In the genomic region with DNA sequence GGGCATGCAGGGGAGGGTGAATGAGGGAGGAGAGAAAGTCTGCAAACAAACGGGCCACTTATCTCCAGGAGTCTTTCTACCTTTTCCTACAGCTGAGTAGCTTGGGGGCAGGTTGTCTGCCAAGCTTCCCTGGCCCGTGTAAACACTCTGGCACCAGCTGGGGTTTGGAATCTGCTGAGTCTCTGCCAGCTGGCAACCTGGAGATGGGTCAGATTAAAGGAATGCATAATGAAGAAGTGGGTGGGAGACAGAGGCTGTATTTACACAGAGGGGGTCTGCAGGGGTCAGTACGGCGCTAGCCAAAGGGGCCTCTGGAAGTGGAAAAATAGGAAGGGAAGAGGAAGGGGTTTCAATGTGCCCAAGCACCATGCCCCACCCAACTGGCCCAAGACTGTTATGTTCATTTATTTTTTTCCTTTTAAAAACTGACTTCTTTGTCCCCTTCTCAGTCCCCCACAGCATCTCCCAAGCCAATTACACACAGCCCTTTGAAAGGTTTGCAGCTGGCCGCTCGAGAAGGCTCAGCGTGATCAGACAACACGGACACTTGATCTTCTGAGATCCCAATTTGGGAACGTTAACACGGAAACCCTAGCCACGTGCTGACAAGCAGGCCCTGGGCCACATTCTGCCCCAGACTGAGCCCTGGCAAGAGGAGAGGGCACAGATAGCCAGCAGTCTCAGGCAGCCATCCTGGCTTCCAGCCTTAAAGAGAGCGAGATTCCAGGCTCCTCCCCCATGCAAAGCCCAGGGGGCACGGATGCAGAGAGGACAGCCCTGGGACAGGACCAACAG, we compare ENCODE assay signal across 7 cellular contexts. TPM values are rescaled to one million over a fixed set of nuclear protein-coding genes. Genes with fewer than 3 reads are reported as not detected.
DNase-seq lines count a peak whose midpoint lies in the region; ATAC-seq and TF ChIP-seq lines count a peak whose summit lies in the region.

No MANE protein-coding gene starts in this region.

- no peak overlapping the region for H4K8ac ChIP-seq in trophoblast cell (ENCODE audit: low read depth, low read length)

- H3K9ac ChIP-seq in trophoblast cell (ENCODE audit: low read length) = no peak overlapping the region

- H3K27me3 ChIP-seq in foreskin keratinocyte (no peaks in the 10 kb centered on the region), trophoblast cell (ENCODE audit: insufficient read depth, low read length) (no peaks in the 10 kb centered on the region)

- peaks cover 26% of the 10 kb centered on the region for H3K4me1 ChIP-seq in foreskin keratinocyte
- H3K4me1 ChIP-seq in trophoblast cell (ENCODE audit: control insufficient read depth in 1 of 2, insufficient read depth in 2 of 2, low read length in 2 of 2) = peaks cover 21 to 27% of the 10 kb centered on the region in 2 experiments

- H2AFZ ChIP-seq in trophoblast cell (ENCODE audit: insufficient read depth, low read length, poor library complexity) = peak overlapping the region; percentile 39

- ATAC-seq in foreskin keratinocyte = peak; percentile 80
- no peak for ATAC-seq in HG02678 (IDR thresholded peaks at IDR 0.05; ENCODE audit: unreplicated experiment)

- DNase-seq in SHP77 (lab: John Stamatoyannopoulos, UW) (peak; percentile 88 to 92), foreskin keratinocyte (peak; percentile 61 to 79), trophoblast cell (no peak), OCI-M1 (lab: John Stamatoyannopoulos, UW) (no peak)
- no peak for DNase-seq in stimulated activated CD4-positive, alpha-beta T cell treated with anti-CD3 and anti-CD28 coated beads, Interleukin-2, amount 100 ng/mL, for 24 hours

- H2AK5ac ChIP-seq in trophoblast cell (ENCODE audit: low read length) = peak overlapping the region; percentile 82

- TF ChIP-seq RAD21 in Ishikawa (IDR thresholded peaks at IDR 0.05; ENCODE audit: low read depth) = 0 out of 2 replicates have a peak, but pooled peaks have one; percentile 15

- H2BK5ac ChIP-seq in trophoblast cell (ENCODE audit: low read depth, low read length, poor library complexity) = no peak overlapping the region

- H3K27ac ChIP-seq in foreskin keratinocyte (no peak overlapping the region), trophoblast cell (ENCODE audit: low read depth, low read length) (no peak overlapping the region)

- no peak for TF ChIP-seq CTCF in foreskin keratinocyte (conservative IDR thresholded peaks at IDR 0.05)

- peak overlapping the region; percentile 31 for H3K14ac ChIP-seq in trophoblast cell (ENCODE audit: low read length)

- peak overlapping the region; percentile 32 for H4K12ac ChIP-seq in trophoblast cell (ENCODE audit: low read depth, low read length)

- no peak overlapping the region for H3K4ac ChIP-seq in trophoblast cell (ENCODE audit: low read depth, low read length)

- H2BK120ac ChIP-seq in trophoblast cell (ENCODE audit: insufficient read depth, low read length, poor library complexity) = peak overlapping the region; percentile 54

- H3K18ac ChIP-seq in trophoblast cell (ENCODE audit: low read length) = peak overlapping the region; percentile 81

- H3K4me2 ChIP-seq in trophoblast cell (ENCODE audit: low read length) = peak overlapping the region; percentile 13

- no peaks in the 10 kb centered on the region for H3K79me1 ChIP-seq in trophoblast cell (ENCODE audit: low read length)

- no CpG with 5 or more reads among the region's 13 CpGs for WGBS in trophoblast cell (ENCODE audit: extremely low coverage, insufficient coverage, insufficient read length)

- H3K36me3 ChIP-seq in trophoblast cell (ENCODE audit: control insufficient read depth in 1 of 2, insufficient read depth in 2 of 2, low read length in 2 of 2) = no peaks in the 10 kb centered on the region

- no peak overlapping the region for H3K23ac ChIP-seq in trophoblast cell (ENCODE audit: low read length)

- H2BK12ac ChIP-seq in trophoblast cell (ENCODE audit: low read length) = peak overlapping the region; percentile 56

- H3K4me3 ChIP-seq in trophoblast cell (ENCODE audit: low read depth, low read length) = no peak overlapping the region

- H3K9me3 ChIP-seq in trophoblast cell (ENCODE audit: insufficient read depth, low read depth, low read length) = no peaks in the 10 kb centered on the region

- H3K79me2 ChIP-seq in trophoblast cell (ENCODE audit: control insufficient read depth, insufficient read depth, low read length, poor library complexity) = peaks cover 1% of the 10 kb centered on the region

- H4K91ac ChIP-seq in trophoblast cell (ENCODE audit: low read depth, low read length) = peak overlapping the region; percentile 46

- peak; percentile 66; the same call in 1 of the 2 replicates for TF ChIP-seq EP300 in Ishikawa (IDR thresholded peaks at IDR 0.05; ENCODE audit: borderline replicate concordance)

TF ChIP-seq in Ishikawa, 13 proteins besides CTCF, POLR2A, EP300 and RAD21:
- no peak for TF ChIP-seq CREB1 (IDR thresholded peaks at IDR 0.05; ENCODE audit: low read depth)
- TF ChIP-seq, protein P1, sequence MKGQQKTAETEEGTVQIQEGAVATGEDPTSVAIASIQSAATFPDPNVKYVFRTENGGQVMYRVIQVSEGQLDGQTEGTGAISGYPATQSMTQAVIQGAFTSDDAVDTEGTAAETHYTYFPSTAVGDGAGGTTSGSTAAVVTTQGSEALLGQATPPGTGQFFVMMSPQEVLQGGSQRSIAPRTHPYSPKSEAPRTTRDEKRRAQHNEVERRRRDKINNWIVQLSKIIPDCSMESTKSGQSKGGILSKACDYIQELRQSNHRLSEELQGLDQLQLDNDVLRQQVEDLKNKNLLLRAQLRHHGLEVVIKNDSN (IDR thresholded peaks at IDR 0.05) = no peak
- 0 out of 2 replicates have a peak, but pooled peaks have one; percentile 9 for TF ChIP-seq EGR1 (IDR thresholded peaks at IDR 0.05)
- TF ChIP-seq, protein P2, sequence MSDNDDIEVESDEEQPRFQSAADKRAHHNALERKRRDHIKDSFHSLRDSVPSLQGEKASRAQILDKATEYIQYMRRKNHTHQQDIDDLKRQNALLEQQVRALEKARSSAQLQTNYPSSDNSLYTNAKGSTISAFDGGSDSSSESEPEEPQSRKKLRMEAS (IDR thresholded peaks at IDR 0.05) = peak; percentile 42
- TF ChIP-seq CEBPB (IDR thresholded peaks at IDR 0.05) = no peak
- TF ChIP-seq FOXM1 (IDR thresholded peaks at IDR 0.05; ENCODE audit: borderline replicate concordance, low read depth) = peak; percentile 61; the same call in 1 of the 2 replicates
- no peak for TF ChIP-seq YY1 (IDR thresholded peaks at IDR 0.05; ENCODE audit: low read depth)
- TF ChIP-seq, protein P3, sequence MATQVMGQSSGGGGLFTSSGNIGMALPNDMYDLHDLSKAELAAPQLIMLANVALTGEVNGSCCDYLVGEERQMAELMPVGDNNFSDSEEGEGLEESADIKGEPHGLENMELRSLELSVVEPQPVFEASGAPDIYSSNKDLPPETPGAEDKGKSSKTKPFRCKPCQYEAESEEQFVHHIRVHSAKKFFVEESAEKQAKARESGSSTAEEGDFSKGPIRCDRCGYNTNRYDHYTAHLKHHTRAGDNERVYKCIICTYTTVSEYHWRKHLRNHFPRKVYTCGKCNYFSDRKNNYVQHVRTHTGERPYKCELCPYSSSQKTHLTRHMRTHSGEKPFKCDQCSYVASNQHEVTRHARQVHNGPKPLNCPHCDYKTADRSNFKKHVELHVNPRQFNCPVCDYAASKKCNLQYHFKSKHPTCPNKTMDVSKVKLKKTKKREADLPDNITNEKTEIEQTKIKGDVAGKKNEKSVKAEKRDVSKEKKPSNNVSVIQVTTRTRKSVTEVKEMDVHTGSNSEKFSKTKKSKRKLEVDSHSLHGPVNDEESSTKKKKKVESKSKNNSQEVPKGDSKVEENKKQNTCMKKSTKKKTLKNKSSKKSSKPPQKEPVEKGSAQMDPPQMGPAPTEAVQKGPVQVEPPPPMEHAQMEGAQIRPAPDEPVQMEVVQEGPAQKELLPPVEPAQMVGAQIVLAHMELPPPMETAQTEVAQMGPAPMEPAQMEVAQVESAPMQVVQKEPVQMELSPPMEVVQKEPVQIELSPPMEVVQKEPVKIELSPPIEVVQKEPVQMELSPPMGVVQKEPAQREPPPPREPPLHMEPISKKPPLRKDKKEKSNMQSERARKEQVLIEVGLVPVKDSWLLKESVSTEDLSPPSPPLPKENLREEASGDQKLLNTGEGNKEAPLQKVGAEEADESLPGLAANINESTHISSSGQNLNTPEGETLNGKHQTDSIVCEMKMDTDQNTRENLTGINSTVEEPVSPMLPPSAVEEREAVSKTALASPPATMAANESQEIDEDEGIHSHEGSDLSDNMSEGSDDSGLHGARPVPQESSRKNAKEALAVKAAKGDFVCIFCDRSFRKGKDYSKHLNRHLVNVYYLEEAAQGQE (IDR thresholded peaks at IDR 0.05; ENCODE audit: low read depth) = no peak
- TF ChIP-seq NFIC (IDR thresholded peaks at IDR 0.05) = peak; percentile 98
- TF ChIP-seq TEAD4 (IDR thresholded peaks at IDR 0.05) = peak; percentile 95
- TF ChIP-seq ZBTB7A (IDR thresholded peaks at IDR 0.05; ENCODE audit: low read depth) = peak; percentile 98
- TF ChIP-seq TCF12 (IDR thresholded peaks at IDR 0.05; ENCODE audit: low read depth) = peak; percentile 92

RNA-seq across cellular contexts. Expression of a gene that starts 25.2 kb away (rescaled TPM):
- 23.3 and 34.9 TPM in 2 replicates for total RNA-seq in foreskin keratinocyte
- polyA plus RNA-seq in foreskin keratinocyte = 7.7 and 9.1 TPM in 2 replicates
- polyA plus RNA-seq in trophoblast cell (2013) = 30.3 and 31.3 TPM in 2 replicates

Comparison
In these comparisons a context has a peak if more than half of its experiments do, and no peak if none do; other contexts are left out.
1. DNase-seq: peak in SHP77 (2 of 2) and foreskin keratinocyte (2 of 2); none in trophoblast cell (0 of 2), stimulated activated CD4-positive, alpha-beta T cell treated with anti-CD3 and anti-CD28 coated beads, Interleukin-2, amount 100 ng/mL, for 24 hours (0 of 2) and OCI-M1 (single experiment).